In genomic region chr4:15515106-15515505, GRCh38 we compare ENCODE assay signal across 15 cellular contexts.
DNase-seq lines count a peak whose midpoint lies in the region; TF ChIP-seq lines count a peak whose summit lies in the region.
"Had no signal": no experiment of that assay in that cellular context is flagged by ENCODE, and none has a peak within 500 bp of the region (broad histone marks: within the 10 kb centered on the region; RNA-seq: fewer than 3 reads in every experiment).

No MANE protein-coding gene starts in this region.

- TF ChIP-seq CTCF in cardiac fibroblast (IDR thresholded peaks at IDR 0.05; ENCODE audit: low read depth, low read length) = no peak

- peak; percentile 73 for DNase-seq in NCI-H82 treated with DMSO at 0.1 percent for 48 hours (lab: John Stamatoyannopoulos, UW; ENCODE audit: unreplicated experiment)
- peak; percentile 22 to 26 for DNase-seq in cardiac fibroblast (ENCODE audit: low read depth in 2 of 2)
- DNase-seq in iris pigment epithelial cell (ENCODE audit: low read depth) = peak; percentile 84
- DNase-seq in glomerular visceral epithelial cell (ENCODE audit: extremely low spot score) = no peak
- DNase-seq in effector CD4-positive, alpha-beta T cell = no peak
- no peak for DNase-seq in hypothalamus (lab: John Stamatoyannopoulos, UW)
- no peak for DNase-seq in NOMO-1 treated with dmso at 0.1 percent for 144 hours (lab: John Stamatoyannopoulos, UW; ENCODE audit: unreplicated experiment)
- DNase-seq: ACHN, DMS79 treated with DMSO at 0.1 percent for 48 hours, KG1, NCI-H1694 treated with DMSO at 0.1 percent for 48 hours, NCI-H510A treated with DMSO at 0.1 percent for 48 hours, NCI-H774, PC-9, SIG-M5 had no signal

- no peak overlapping the region for H3K4me3 ChIP-seq in cardiac fibroblast (replicated peaks in 1 of 2; ENCODE audit: low read depth in 2 of 2, low read length in 2 of 2)
- H3K4me3 ChIP-seq: PC-9 had no signal

Comparison
In these comparisons a context has a peak if more than half of its experiments do, and no peak if none do; other contexts are left out.
1. DNase-seq: peak in NCI-H82 treated with DMSO at 0.1 percent for 48 hours (single experiment), cardiac fibroblast (2 of 2) and iris pigment epithelial cell (single experiment); none in glomerular visceral epithelial cell (single experiment), effector CD4-positive, alpha-beta T cell (single experiment), hypothalamus (0 of 51) and NOMO-1 treated with dmso at 0.1 percent for 144 hours (single experiment).